In the genomic region with DNA sequence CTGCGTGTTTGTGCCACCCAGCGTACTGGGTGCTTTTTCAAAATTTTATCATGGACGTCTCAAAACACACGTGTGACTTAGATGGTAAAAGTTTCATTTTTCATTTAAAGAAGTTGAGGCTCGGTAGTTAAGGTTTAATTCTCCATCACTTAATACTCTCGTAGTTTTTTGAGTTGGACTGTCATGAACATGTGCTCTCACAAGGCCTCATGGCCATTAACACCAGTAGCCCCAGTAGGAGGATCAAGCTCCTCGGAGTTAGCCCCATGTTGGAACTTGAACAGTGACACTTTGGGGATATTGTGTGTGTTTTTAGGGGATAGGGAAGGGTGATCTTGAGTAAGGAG, we compare ENCODE assay signal across 8 cellular contexts. TPM values are rescaled to one million over a fixed set of nuclear protein-coding genes. Genes with fewer than 3 reads are reported as not detected.
DNase-seq lines count a peak whose midpoint lies in the region; ATAC-seq, FAIRE-seq and TF ChIP-seq lines count a peak whose summit lies in the region.

No MANE protein-coding gene starts in this region.

- ATAC-seq in activated naive CD4-positive, alpha-beta T cell treated with anti-CD3 and anti-CD28 coated beads, Interleukin-2, amount 50 U/mL, for 72 hours: no peak
- no peak for ATAC-seq in HG02798 (IDR thresholded peaks at IDR 0.05; ENCODE audit: poor library complexity, unreplicated experiment)

- H3K4me1 ChIP-seq in kidney (ENCODE audit: control insufficient read depth in 1 of 2, insufficient read depth in 1 of 2, low read depth in 1 of 2, low read length in 2 of 2): peaks cover 0 to 6% of the 10 kb centered on the region in 2 donors

- H3K9ac ChIP-seq in kidney (ENCODE audit: low read length in 2 of 2): peak overlapping the region; percentile 98 to 99

- peak overlapping the region; percentile 97 for H3K27ac Mint-ChIP-seq in activated CD4-positive, alpha-beta T cell treated with anti-CD3 and anti-CD28 coated beads, Interleukin-2, amount 10 ng/mL, durations not matched to agents 24 days and 14 days
- peak overlapping the region; percentile 91 to 93 for H3K27ac Mint-ChIP-seq in activated naive CD4-positive, alpha-beta T cell treated with anti-CD3 and anti-CD28 coated beads, Interleukin-2, amount 50 U/mL, for 72 hours

- no peaks in the 10 kb centered on the region for H3K36me3 ChIP-seq in kidney (ENCODE audit: control insufficient read depth in 1 of 2, insufficient read depth in 2 of 2, low read length in 2 of 2)

- peaks cover 2% of the 10 kb centered on the region for H3K36me3 Mint-ChIP-seq in activated CD4-positive, alpha-beta T cell treated with anti-CD3 and anti-CD28 coated beads, Interleukin-2, amount 10 ng/mL, durations not matched to agents 24 days and 14 days (ENCODE audit: low read depth)
- H3K36me3 Mint-ChIP-seq in activated naive CD4-positive, alpha-beta T cell treated with anti-CD3 and anti-CD28 coated beads, Interleukin-2, amount 50 U/mL, for 72 hours: peaks cover 5 to 14% of the 10 kb centered on the region in 2 donors

- H3K27me3 Mint-ChIP-seq in activated CD4-positive, alpha-beta T cell treated with anti-CD3 and anti-CD28 coated beads, Interleukin-2, amount 10 ng/mL, durations not matched to agents 24 days and 14 days: peaks cover 11% of the 10 kb centered on the region

- FAIRE-seq in kidney (lab: Jason Lieb, UNC): no peak

- peaks cover 13% of the 10 kb centered on the region for H3K4me1 Mint-ChIP-seq in activated CD4-positive, alpha-beta T cell treated with anti-CD3 and anti-CD28 coated beads, Interleukin-2, amount 10 ng/mL, durations not matched to agents 24 days and 14 days

- DNase-seq in activated CD4-positive, alpha-beta T cell treated with anti-CD3 and anti-CD28 coated beads, Interleukin-2, amount 10 ng/mL, durations not matched to agents 24 days and 14 days: peak; percentile 71
- DNase-seq in activated CD4-positive, alpha-beta T cell treated with anti-CD3 and anti-CD28 coated beads for 1 hour: no peak
- no peak for DNase-seq in activated naive CD4-positive, alpha-beta T cell treated with anti-CD3 and anti-CD28 coated beads, Interleukin-2, amount 50 U/mL, for 72 hours (ENCODE audit: low spot score in 2 of 2)
- DNase-seq in kidney (no peak), AG08396 (ENCODE audit: low spot score) (no peak), NCI-H2107 (lab: John Stamatoyannopoulos, UW) (no peak)

- H3K9me3 ChIP-seq in kidney (ENCODE audit: control insufficient read depth in 1 of 2, low read length in 2 of 2): no peaks in the 10 kb centered on the region

- intact Hi-C loops in activated CD4-positive, alpha-beta T cell treated with anti-CD3 and anti-CD28 coated beads, Interleukin-2, amount 10 ng/mL, durations not matched to agents 24 days and 14 days (cut with micrococcal nuclease): loop anchor here (1.0 to 2.0 kb wide), 5 partner anchors 32 to 266 kb away; partner anchors contain the start of genes NCL, PDE6D and PTMA
- intact Hi-C loops in kidney (cut with DNase I): no loop called here

- H3K4me3 ChIP-seq in kidney (ENCODE audit: low read length in 2 of 2): peak overlapping the region; percentile 85 to 97

- TF ChIP-seq CTCF in kidney (IDR thresholded peaks at IDR 0.05; ENCODE audit: borderline replicate concordance, extremely low read depth, insufficient read depth): no peak

- peak overlapping the region; percentile 94 for H3K4me3 Mint-ChIP-seq in activated CD4-positive, alpha-beta T cell treated with anti-CD3 and anti-CD28 coated beads, Interleukin-2, amount 10 ng/mL, durations not matched to agents 24 days and 14 days

- H3K27ac ChIP-seq in kidney (ENCODE audit: low read depth in 2 of 2, low read length in 2 of 2) (peak overlapping the region; percentile 78 to 85), temporal lobe (ENCODE audit: low read depth, low read length) (peak overlapping the region; percentile 83)

- no peaks in the 10 kb centered on the region for H3K9me3 Mint-ChIP-seq in activated CD4-positive, alpha-beta T cell treated with anti-CD3 and anti-CD28 coated beads, Interleukin-2, amount 10 ng/mL, durations not matched to agents 24 days and 14 days
- H3K9me3 Mint-ChIP-seq in activated naive CD4-positive, alpha-beta T cell treated with anti-CD3 and anti-CD28 coated beads, Interleukin-2, amount 50 U/mL, for 72 hours: no peaks in the 10 kb centered on the region

RNA-seq across cellular contexts. Expression of gene NMUR1, which starts 15.3 kb away (rescaled TPM):
- 0.09 TPM in 1 of 2 replicates, not detected in the other for total RNA-seq in activated CD4-positive, alpha-beta T cell treated with anti-CD3 and anti-CD28 coated beads, Interleukin-2, amount 10 ng/mL, durations not matched to agents 24 days and 14 days
- total RNA-seq in activated naive CD4-positive, alpha-beta T cell treated with anti-CD3 and anti-CD28 coated beads, Interleukin-2, amount 50 U/mL, for 72 hours: not detected
- total RNA-seq in kidney: 0.94 TPM
- 1.3 TPM for polyA plus RNA-seq in kidney (ENCODE audit: insufficient read depth, low read depth, low replicate concordance)
- total RNA-seq in temporal lobe: under 0.01 TPM

RNA-seq across cellular contexts. Expression of gene NCL, which starts 50.6 kb away (rescaled TPM):
- 1,513 and 1,560 TPM in 2 replicates for total RNA-seq in activated CD4-positive, alpha-beta T cell treated with anti-CD3 and anti-CD28 coated beads, Interleukin-2, amount 10 ng/mL, durations not matched to agents 24 days and 14 days
- 100 to 1,000 TPM; 435 to 901 TPM for total RNA-seq in activated naive CD4-positive, alpha-beta T cell treated with anti-CD3 and anti-CD28 coated beads, Interleukin-2, amount 50 U/mL, for 72 hours
- 382 TPM for total RNA-seq in kidney
- 191 TPM for polyA plus RNA-seq in kidney (ENCODE audit: insufficient read depth, low read depth, low replicate concordance)
- 157 TPM for total RNA-seq in temporal lobe
